Comparison of ENCODE assay signal across 8 cellular contexts in genomic region chr18:2656237-2657042, GRCh38. TPM values are rescaled to one million over a fixed set of nuclear protein-coding genes. Genes with fewer than 3 reads are reported as not detected.
A peak's percentile ranks its signal among the peaks of the same experiment; 100 is the strongest.
DNase-seq lines count a peak whose midpoint lies in the region; ATAC-seq and TF ChIP-seq lines count a peak whose summit lies in the region.

No MANE protein-coding gene starts in this region.

- WGBS in upper lobe of left lung, 2 donors = 0 to 2% methylated on average over 25 to 46 of the region's 50 CpGs

- peak overlapping the region; percentile 82 for H3K27ac ChIP-seq in OCI-LY1 (ENCODE audit: low read depth, low read length, poor library complexity, severe bottlenecking)
- peak overlapping the region; percentile 96 to 99 (median 98) for H3K27ac ChIP-seq in upper lobe of left lung

- TF ChIP-seq POLR2A in upper lobe of left lung (IDR thresholded peaks at IDR 0.05) = no peak

- DNase-seq in NCI-H2171 treated with DMSO at 0.1 percent for 48 hours (lab: John Stamatoyannopoulos, UW) (peak; percentile 19), NCI-H2171 (lab: John Stamatoyannopoulos, UW) (no peak), fibroblast of pulmonary artery (ENCODE audit: low read depth) (peak; percentile 46), nephron progenitor cell (peak; percentile 62), upper lobe of left lung (peak; percentile 85 to 89)
- DNase-seq in activated effector memory CD4-positive, alpha-beta T cell treated with Interleukin-2 at 50 U/mL for 16 hours = peak; percentile 51

- peaks cover 15% of the 10 kb centered on the region for H3K9me3 Mint-ChIP-seq in nephron progenitor cell

- TF ChIP-seq CTCF in OCI-LY1 (IDR thresholded peaks at IDR 0.05; ENCODE audit: low read length) (no peak), fibroblast of pulmonary artery (IDR thresholded peaks at IDR 0.05; ENCODE audit: low read length, missing control alignments) (no peak), nephron progenitor cell (IDR thresholded peaks at IDR 0.05) (no peak), upper lobe of left lung (IDR thresholded peaks at IDR 0.05) (no peak)

- ATAC-seq in HG02943 (IDR thresholded peaks at IDR 0.05; ENCODE audit: low read depth, unreplicated experiment) (peak; percentile 8), upper lobe of left lung (ENCODE audit: low FRiP score in 2 of 2) (peak; percentile 64 to 86)

- peaks cover 28% of the 10 kb centered on the region for H3K4me1 Mint-ChIP-seq in nephron progenitor cell

- no peaks in the 10 kb centered on the region for H4K20me1 ChIP-seq in OCI-LY1 (ENCODE audit: insufficient read depth, low read length)

- peak overlapping the region; percentile 83 for H3K9ac ChIP-seq in OCI-LY1 (ENCODE audit: low read length)

- H3K36me3 Mint-ChIP-seq in nephron progenitor cell (ENCODE audit: low read depth) = peaks cover 20% of the 10 kb centered on the region

- no peaks in the 10 kb centered on the region for H3F3A ChIP-seq in OCI-LY1 (ENCODE audit: insufficient read depth, low read length)

- H3K27me3 ChIP-seq in OCI-LY1 (ENCODE audit: insufficient read depth, low read length) (no peaks in the 10 kb centered on the region), upper lobe of left lung (no peaks in the 10 kb centered on the region)

- H3K9me3 ChIP-seq in OCI-LY1 (ENCODE audit: low read length) (no peaks in the 10 kb centered on the region), upper lobe of left lung (no peaks in the 10 kb centered on the region)

- H3K4me1 ChIP-seq in OCI-LY1 (ENCODE audit: insufficient read depth, low read length, severe bottlenecking) (peaks cover 23% of the 10 kb centered on the region), upper lobe of left lung (peaks cover 19 to 46% (median 31%) of the 10 kb centered on the region in 4 donors)

- peaks cover 5% of the 10 kb centered on the region for H3K36me3 ChIP-seq in OCI-LY1 (ENCODE audit: insufficient read depth, low read length)
- no peaks in the 10 kb centered on the region for H3K36me3 ChIP-seq in upper lobe of left lung

- H3K79me2 ChIP-seq in OCI-LY1 (ENCODE audit: insufficient read depth, low read length) = peaks cover 55% of the 10 kb centered on the region

- H3K27me3 Mint-ChIP-seq in nephron progenitor cell (ENCODE audit: low read depth, poor library complexity) = peaks cover 16% of the 10 kb centered on the region

- no peaks in the 10 kb centered on the region for H3K9me2 ChIP-seq in OCI-LY1 (ENCODE audit: low read depth, low read length)

- H3K4me2 ChIP-seq in OCI-LY1 (ENCODE audit: low read length) = peak overlapping the region; percentile 77

- H2AFZ ChIP-seq in OCI-LY1 (ENCODE audit: low read length) = no peak overlapping the region

- peak overlapping the region; percentile 96 for H3K27ac Mint-ChIP-seq in nephron progenitor cell

- H3K4me3 Mint-ChIP-seq in nephron progenitor cell = peak overlapping the region; percentile 96

- no peak for TF ChIP-seq EP300 in upper lobe of left lung (IDR thresholded peaks at IDR 0.05)

- H3K4me3 ChIP-seq in OCI-LY1 (ENCODE audit: low read depth, low read length, poor library complexity, severe bottlenecking) (peak overlapping the region; percentile 98), fibroblast of pulmonary artery (replicated peaks; ENCODE audit: low read depth, low read length) (peak overlapping the region; percentile 87), upper lobe of left lung (peak overlapping the region; percentile 77 to 99 (median 95))

RNA-seq across cellular contexts. Expression of gene SMCHD1, which starts 0.9 kb away (rescaled TPM):
- 100 to 1,000 TPM in 2 of 6 donors, 10 to 100 TPM in 4; 39.2 to 157 (median 58.9) TPM for total RNA-seq in upper lobe of left lung
